Comparison of ENCODE assay signal across 27 cellular contexts in the genomic region with DNA sequence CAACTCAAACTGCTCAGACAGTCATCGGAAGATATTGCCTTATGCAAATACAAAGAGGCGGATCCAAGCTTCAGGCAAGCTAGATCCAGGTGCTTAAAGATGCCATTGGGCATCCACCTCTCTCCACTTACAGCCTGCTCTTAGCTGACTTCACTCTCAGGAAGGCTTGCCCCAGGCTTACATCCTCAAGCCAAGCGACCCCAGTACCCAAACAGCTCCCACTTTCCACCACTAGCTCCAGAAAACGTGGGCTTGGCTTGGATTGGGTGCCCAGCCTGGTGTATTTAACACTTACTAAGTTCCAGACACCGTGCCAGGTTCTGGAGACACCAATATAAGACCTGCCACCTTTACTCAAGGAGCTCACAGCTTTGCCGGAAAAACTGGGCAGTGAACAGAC.
"Had no signal": no experiment of that assay in that cellular context is flagged by ENCODE, and none has a peak within 500 bp of the region (broad histone marks: within the 10 kb centered on the region; RNA-seq: fewer than 3 reads in every experiment).

No MANE protein-coding gene starts in this region.

- H3K36me3 ChIP-seq: brain microvascular endothelial cell, cardiac muscle cell, MG63 had no signal

- H3K27me3 ChIP-seq: brain microvascular endothelial cell, cardiac muscle cell had no signal

- H3K4me1 Mint-ChIP-seq: activated naive CD8-positive, alpha-beta T cell treated with anti-CD3 and anti-CD28 coated beads, Interleukin-2, amount 50 U/mL, for 24 hours; T-helper 17 cell had no signal

- H3K9me3 ChIP-seq: MG63 had no signal

- H3K36me3 Mint-ChIP-seq: activated naive CD4-positive, alpha-beta T cell treated with anti-CD3 and anti-CD28 coated beads, Interleukin-2, amount 50 U/mL, for 72 hours; WTC11 had no signal

- H3K4me3 Mint-ChIP-seq: activated CD8-positive, alpha-beta T cell treated with anti-CD3 and anti-CD28 coated beads, Interleukin-2, amount 10 ng/mL, durations not matched to agents 7 days and 5 days; activated naive CD8-positive, alpha-beta T cell treated with anti-CD3 and anti-CD28 coated beads, Interleukin-2, amount 50 U/mL, for 24 hours; T-helper 17 cell; WTC11 had no signal

- ATAC-seq: activated CD8-positive, alpha-beta T cell treated with anti-CD3 and anti-CD28 coated beads, Interleukin-2, amount 10 ng/mL, durations not matched to agents 7 days and 5 days; activated naive CD4-positive, alpha-beta T cell treated with anti-CD3 and anti-CD28 coated beads, Interleukin-2, amount 50 U/mL, for 72 hours; activated naive CD8-positive, alpha-beta T cell treated with anti-CD3 and anti-CD28 coated beads, Interleukin-2, amount 50 U/mL, for 24 hours; T-helper 17 cell had no signal

- H3K9me3 Mint-ChIP-seq: activated naive CD4-positive, alpha-beta T cell treated with anti-CD3 and anti-CD28 coated beads, Interleukin-2, amount 50 U/mL, for 72 hours; WTC11 had no signal

- DNase-seq: activated CD4-positive, alpha-beta T cell treated with anti-CD3 and anti-CD28 coated beads for 48 hours; activated CD4-positive, alpha-beta T cell treated with anti-CD3 and anti-CD28 coated beads, Interleukin-2, amount 50 U/mL, for 4 hours; activated CD4-positive, CD25-positive, alpha-beta regulatory T cell treated with anti-CD3 and anti-CD28 coated beads, Interleukin-2, amount 50 U/mL, for 72 hours; activated CD8-positive, alpha-beta memory T cell treated with anti-CD3 and anti-CD28 coated beads, Interleukin-2, amount 50 U/mL, for 48 hours; activated CD8-positive, alpha-beta T cell treated with anti-CD3 and anti-CD28 coated beads, Interleukin-2, amount 10 ng/mL, durations not matched to agents 7 days and 5 days; activated naive CD4-positive, alpha-beta T cell treated with Interleukin-2 at 50 U/mL for 16 hours; activated naive CD8-positive, alpha-beta T cell treated with anti-CD3 and anti-CD28 coated beads, Interleukin-2, amount 50 U/mL, for 24 hours; activated T-cell treated with anti-CD3 and anti-CD28 coated beads, Interleukin-2, amount 50 U/mL, for 1 hour; amniotic stem cell; brain microvascular endothelial cell; MG63; MV-4-11; NCI-H1105; NCI-H1436; NCI-H1694 treated with DMSO at 0.1 percent for 48 hours; NCI-H2081; NCI-H2171 treated with DMSO at 0.1 percent for 48 hours; NCI-H226; NCI-H69; NK-92 treated with Interleukin-12 subunit alpha and Interleukin-12 subunit beta, amount 100 ng/mL, for 24 hours; OCI-M1; SHP77 treated with DMSO at 0.1 percent for 48 hours; T-helper 17 cell; T-helper 9 cell had no signal

- H3K4me3 ChIP-seq: cardiac muscle cell, MG63 had no signal

- H3K27ac Mint-ChIP-seq: activated CD8-positive, alpha-beta T cell treated with anti-CD3 and anti-CD28 coated beads, Interleukin-2, amount 10 ng/mL, durations not matched to agents 7 days and 5 days; activated naive CD4-positive, alpha-beta T cell treated with anti-CD3 and anti-CD28 coated beads, Interleukin-2, amount 50 U/mL, for 72 hours; activated naive CD8-positive, alpha-beta T cell treated with anti-CD3 and anti-CD28 coated beads, Interleukin-2, amount 50 U/mL, for 24 hours; T-helper 17 cell; WTC11 had no signal

- H3K27ac ChIP-seq: brain microvascular endothelial cell, cardiac muscle cell had no signal
